9 cellular contexts compared by ENCODE assay signal in the genomic region with DNA sequence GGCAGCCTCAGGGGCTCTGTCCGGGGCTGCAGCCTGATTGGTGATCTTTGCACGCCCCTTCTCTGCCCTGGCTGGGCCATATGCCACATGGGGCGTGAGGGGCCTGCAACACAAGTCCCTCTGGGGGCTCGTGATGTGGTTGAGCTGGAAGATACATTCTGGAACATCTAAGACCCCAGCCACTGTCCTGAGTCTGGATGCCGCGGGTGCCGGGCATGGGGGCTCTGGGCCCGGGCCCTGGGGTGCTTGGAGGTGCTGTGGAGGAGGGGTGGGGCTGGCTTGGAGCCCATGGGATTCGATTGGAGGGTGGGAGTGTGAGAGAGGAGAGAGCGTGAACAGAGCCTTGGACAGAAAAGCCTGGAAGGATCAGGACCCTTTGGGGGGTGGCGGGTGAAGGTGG. TPM values are rescaled to one million over a fixed set of nuclear protein-coding genes. Genes with fewer than 3 reads are reported as not detected.
"Had no signal": no experiment of that assay in that cellular context is flagged by ENCODE, and none has a peak within 500 bp of the region (broad histone marks: within the 10 kb centered on the region; RNA-seq: fewer than 3 reads in every experiment).

No MANE protein-coding gene starts in this region.

- H3K36me3 Mint-ChIP-seq: IgD-negative memory B cell had no signal

- H3K27ac Mint-ChIP-seq: IgD-negative memory B cell had no signal

- ATAC-seq: HepG2, K562 had no signal

- DNase-seq: IMR-90, KBM-7, KG1 had no signal

- H3K9me3 Mint-ChIP-seq: IgD-negative memory B cell had no signal

- H3K4me3 Mint-ChIP-seq: IgD-negative memory B cell had no signal

- H3K4me3 ChIP-seq: K562 had no signal

- H3K27ac ChIP-seq: HL-60 had no signal

RNA-seq across cellular contexts. Expression of gene JPH3, which starts 39.4 kb away (rescaled TPM):
- total RNA-seq: HepG2, HT-29, HT1080, IMR-90, K562 had no signal
- polyA plus RNA-seq: HepG2, IgD-negative memory B cell had no signal
